In the genomic region with DNA sequence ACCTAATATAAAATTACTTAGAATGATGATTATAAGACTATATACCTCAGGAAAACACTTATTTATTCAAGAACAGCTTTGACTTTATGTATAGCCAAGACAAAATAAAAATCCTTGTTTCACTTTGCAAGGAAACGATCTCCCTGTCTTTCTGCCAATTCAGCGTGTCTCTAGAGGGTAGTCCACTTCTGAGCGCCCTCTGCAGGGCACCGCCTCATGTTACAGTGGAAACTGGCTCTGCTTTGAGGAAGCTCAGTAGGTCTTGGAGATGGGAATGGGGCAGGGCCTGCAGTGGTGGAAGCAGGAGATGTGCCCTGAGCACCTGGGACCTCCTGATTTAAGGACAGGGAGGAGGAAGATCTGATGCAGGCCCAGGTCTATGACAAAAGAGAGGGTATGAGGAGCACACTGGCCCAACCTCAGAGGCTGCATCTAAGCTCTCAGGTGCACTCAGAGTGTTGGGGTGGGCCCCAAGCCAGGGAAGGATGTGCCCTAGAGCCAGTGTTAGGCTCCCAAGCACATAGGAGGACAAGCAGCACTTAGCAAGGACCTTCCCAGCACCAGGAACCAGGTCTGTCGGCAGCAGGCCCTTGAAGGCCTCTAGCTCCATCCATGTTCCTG, we compare ENCODE assay signal across 9 cellular contexts.
A peak's percentile ranks its signal among the peaks of the same experiment; 100 is the strongest.
DNase-seq lines count a peak whose midpoint lies in the region; ATAC-seq and TF ChIP-seq lines count a peak whose summit lies in the region.
"Had no signal": no experiment of that assay in that cellular context is flagged by ENCODE, and none has a peak within 500 bp of the region (broad histone marks: within the 10 kb centered on the region; RNA-seq: fewer than 3 reads in every experiment).

No MANE protein-coding gene starts in this region.

- H3K4ac ChIP-seq in trophoblast cell (ENCODE audit: low read depth, low read length), result no peak overlapping the region

- H3K27me3 ChIP-seq in heart left ventricle (no peaks in the 10 kb centered on the region), trophoblast cell (ENCODE audit: insufficient read depth, low read length) (no peaks in the 10 kb centered on the region)

- no peak overlapping the region for H3K27ac Mint-ChIP-seq in endothelial cell (ENCODE audit: unreplicated experiment)
- H3K27ac Mint-ChIP-seq: activated naive CD8-positive, alpha-beta T cell treated with anti-CD3 and anti-CD28 coated beads, Interleukin-2, amount 10 ng/mL, durations not matched to agents 7 days and 5 days had no signal

- H3K4me1 Mint-ChIP-seq in endothelial cell (ENCODE audit: unreplicated experiment), result no peaks in the 10 kb centered on the region
- H3K4me1 Mint-ChIP-seq: activated naive CD8-positive, alpha-beta T cell treated with anti-CD3 and anti-CD28 coated beads, Interleukin-2, amount 10 ng/mL, durations not matched to agents 7 days and 5 days had no signal

- H3K9me3 ChIP-seq in heart left ventricle, result no peaks in the 10 kb centered on the region
- H3K9me3 ChIP-seq in trophoblast cell (ENCODE audit: insufficient read depth, low read depth, low read length), result peaks cover 3% of the 10 kb centered on the region

- intact Hi-C loops in heart left ventricle (cut with DNase I), result loop anchor here in 2 of 10 donors (5.0 kb wide), 2 partner anchors 131 to 1179 kb away; partner anchors contain the start of gene IGFBP3 (in 1 of the 2)
- intact Hi-C loops in cardiac septum (cut with DNase I), result no loop called here

- no peak overlapping the region for H2AK5ac ChIP-seq in trophoblast cell (ENCODE audit: low read length)

- no peak overlapping the region for H4K12ac ChIP-seq in trophoblast cell (ENCODE audit: low read depth, low read length)

- H3K36me3 ChIP-seq in heart left ventricle (no peaks in the 10 kb centered on the region), trophoblast cell (ENCODE audit: control insufficient read depth in 1 of 2, insufficient read depth in 2 of 2, low read length in 2 of 2) (no peaks in the 10 kb centered on the region)

- no peak overlapping the region for H3K14ac ChIP-seq in trophoblast cell (ENCODE audit: low read length)

- ATAC-seq in heart left ventricle, result peak in 3 of 4 donors; percentile 53 to 59 (median 57)
- no peak for ATAC-seq in GM21619 (IDR thresholded peaks at IDR 0.05; ENCODE audit: unreplicated experiment)
- no peak for ATAC-seq in HG02642 (IDR thresholded peaks at IDR 0.05; ENCODE audit: poor library complexity, unreplicated experiment)

- no peak overlapping the region for H3K4me3 ChIP-seq in heart left ventricle
- H3K4me3 ChIP-seq in trophoblast cell (ENCODE audit: low read depth, low read length), result no peak overlapping the region

- H3K18ac ChIP-seq in trophoblast cell (ENCODE audit: low read length), result no peak overlapping the region

- no peak overlapping the region for H2BK12ac ChIP-seq in trophoblast cell (ENCODE audit: low read length)

- no peaks in the 10 kb centered on the region for H3K36me3 Mint-ChIP-seq in endothelial cell (ENCODE audit: low read depth, unreplicated experiment)
- H3K36me3 Mint-ChIP-seq: activated naive CD8-positive, alpha-beta T cell treated with anti-CD3 and anti-CD28 coated beads, Interleukin-2, amount 10 ng/mL, durations not matched to agents 7 days and 5 days had no signal

- no peaks in the 10 kb centered on the region for H3K9me3 Mint-ChIP-seq in endothelial cell (ENCODE audit: unreplicated experiment)
- H3K9me3 Mint-ChIP-seq: activated naive CD8-positive, alpha-beta T cell treated with anti-CD3 and anti-CD28 coated beads, Interleukin-2, amount 10 ng/mL, durations not matched to agents 7 days and 5 days had no signal

- peak in 11 of 12 donors; percentile 31 to 59 (median 45) for TF ChIP-seq CTCF in heart left ventricle (IDR thresholded peaks at IDR 0.05)
- TF ChIP-seq CTCF in endothelial cell (IDR thresholded peaks at IDR 0.05; ENCODE audit: unreplicated experiment), result peak; percentile 62

- no peak overlapping the region for H3K23ac ChIP-seq in trophoblast cell (ENCODE audit: low read length)

- H3K9ac ChIP-seq in trophoblast cell (ENCODE audit: low read length), result no peak overlapping the region

- H3K27me3 Mint-ChIP-seq in endothelial cell (ENCODE audit: unreplicated experiment), result no peaks in the 10 kb centered on the region
- H3K27me3 Mint-ChIP-seq: activated naive CD8-positive, alpha-beta T cell treated with anti-CD3 and anti-CD28 coated beads, Interleukin-2, amount 10 ng/mL, durations not matched to agents 7 days and 5 days had no signal

- H3K79me1 ChIP-seq in trophoblast cell (ENCODE audit: low read length), result no peaks in the 10 kb centered on the region

- peak in 3 of 5 donors; percentile 36 to 37 (median 36) for DNase-seq in heart left ventricle
- DNase-seq in cardiac septum (ENCODE audit: low spot score), result no peak
- DNase-seq in NOMO-1 treated with dmso at 0.1 percent for 144 hours (lab: John Stamatoyannopoulos, UW; ENCODE audit: unreplicated experiment), result peak; percentile 55
- DNase-seq in endothelial cell (ENCODE audit: low spot score), result peak; percentile 75
- DNase-seq in trophoblast cell, result peak; percentile 41 to 70
- no peak for DNase-seq in stimulated activated naive CD4-positive, alpha-beta T cell treated with Interleukin-2 at 50 U/mL for 16 hours (lab: John Stamatoyannopoulos, UW)
- DNase-seq: activated naive CD8-positive, alpha-beta T cell treated with anti-CD3 and anti-CD28 coated beads, Interleukin-2, amount 10 ng/mL, durations not matched to agents 7 days and 5 days had no signal

- 31 to 54% (median 43%) methylated on average over 5 of the region's 5 CpGs for WGBS in heart left ventricle, 4 donors
- WGBS in trophoblast cell (ENCODE audit: extremely low coverage, insufficient coverage, insufficient read length), result no CpG with 5 or more reads among the region's 5 CpGs

- H3K4me2 ChIP-seq in trophoblast cell (ENCODE audit: low read length), result no peak overlapping the region

- H2AFZ ChIP-seq in trophoblast cell (ENCODE audit: insufficient read depth, low read length, poor library complexity), result no peak overlapping the region

- H2BK120ac ChIP-seq in trophoblast cell (ENCODE audit: insufficient read depth, low read length, poor library complexity), result no peak overlapping the region

- H4K91ac ChIP-seq in trophoblast cell (ENCODE audit: low read depth, low read length), result no peak overlapping the region

- H3K27ac ChIP-seq in heart left ventricle, result no peak overlapping the region
- no peak overlapping the region for H3K27ac ChIP-seq in trophoblast cell (ENCODE audit: low read depth, low read length)

- no peaks in the 10 kb centered on the region for H3K79me2 ChIP-seq in trophoblast cell (ENCODE audit: control insufficient read depth, insufficient read depth, low read length, poor library complexity)

- no peak overlapping the region for H3K4me3 Mint-ChIP-seq in endothelial cell (ENCODE audit: unreplicated experiment)
- H3K4me3 Mint-ChIP-seq: activated naive CD8-positive, alpha-beta T cell treated with anti-CD3 and anti-CD28 coated beads, Interleukin-2, amount 10 ng/mL, durations not matched to agents 7 days and 5 days had no signal

- no peak overlapping the region for H4K8ac ChIP-seq in trophoblast cell (ENCODE audit: low read depth, low read length)

- TF ChIP-seq POLR2A in heart left ventricle (IDR thresholded peaks at IDR 0.05), result no peak

- H3K4me1 ChIP-seq in heart left ventricle (peaks cover 0 to 6% (median 0%) of the 10 kb centered on the region in 12 donors), trophoblast cell (ENCODE audit: control insufficient read depth in 1 of 2, insufficient read depth in 2 of 2, low read length in 2 of 2) (no peaks in the 10 kb centered on the region)

- H2BK5ac ChIP-seq in trophoblast cell (ENCODE audit: low read depth, low read length, poor library complexity), result no peak overlapping the region

Comparison
In these comparisons a context has a peak if more than half of its experiments do, and no peak if none do; other contexts are left out.
1. DNase-seq: peak in heart left ventricle (3 of 5), NOMO-1 treated with dmso at 0.1 percent for 144 hours (single experiment), endothelial cell (single experiment) and trophoblast cell (2 of 2); none in cardiac septum (single experiment) and stimulated activated naive CD4-positive, alpha-beta T cell treated with Interleukin-2 at 50 U/mL for 16 hours (single experiment).
2. ATAC-seq: peak in heart left ventricle (3 of 4); none in GM21619 (single experiment) and HG02642 (single experiment).